Comparison of ENCODE assay signal across 21 cellular contexts in the genomic region with DNA sequence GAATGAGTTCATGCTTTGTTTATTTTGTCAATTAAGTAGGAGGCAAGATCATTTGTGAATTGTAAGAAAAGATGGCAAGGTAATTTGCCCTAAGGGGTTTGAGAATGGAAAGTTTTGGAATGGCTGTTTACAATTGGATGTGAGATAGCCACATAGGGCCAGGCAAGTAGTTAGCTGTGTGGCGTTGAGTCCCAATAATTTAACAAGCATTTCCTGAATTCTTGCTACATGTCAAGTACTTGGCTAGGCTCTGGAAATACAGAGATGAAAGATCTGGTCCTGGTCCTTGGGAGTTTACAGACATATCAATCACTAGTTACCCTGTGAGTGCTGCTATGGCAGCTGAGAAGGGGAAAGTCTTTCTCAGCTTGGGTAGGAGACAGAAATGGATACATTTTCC.
A peak's percentile ranks its signal among the peaks of the same experiment; 100 is the strongest.
DNase-seq lines count a peak whose midpoint lies in the region; ATAC-seq and TF ChIP-seq lines count a peak whose summit lies in the region.
"Had no signal": no experiment of that assay in that cellular context is flagged by ENCODE, and none has a peak within 500 bp of the region (broad histone marks: within the 10 kb centered on the region; RNA-seq: fewer than 3 reads in every experiment).

No MANE protein-coding gene starts in this region.

- 52 to 60% methylated on average over 1 of the region's 1 CpG for WGBS in heart right ventricle, 2 donors
- 14% methylated on average over 1 of the region's 1 CpG for WGBS in mesenchymal stem cell
- 4 to 5% methylated on average over 1 of the region's 1 CpG for WGBS in aorta, 2 donors

- H3K23ac ChIP-seq in mesenchymal stem cell (ENCODE audit: low read length in 2 of 2) = no peak overlapping the region

- no peaks in the 10 kb centered on the region for H3K79me1 ChIP-seq in mesenchymal stem cell (replicated peaks; ENCODE audit: low read length, poor library complexity, severe bottlenecking)

- no peak overlapping the region for H2BK15ac ChIP-seq in mesenchymal stem cell (ENCODE audit: low read depth, poor library complexity, severe bottlenecking)

- H3K4me2 ChIP-seq in mesenchymal stem cell (ENCODE audit: low read length, poor library complexity, severe bottlenecking) = no peak overlapping the region

- H3K18ac ChIP-seq in mesenchymal stem cell (ENCODE audit: low read depth in 1 of 2, low read length in 2 of 2) = no peak overlapping the region

- H3K9me3 ChIP-seq in cardiac muscle cell (ENCODE audit: low read depth) (no peaks in the 10 kb centered on the region), heart right ventricle (no peaks in the 10 kb centered on the region), ascending aorta (no peaks in the 10 kb centered on the region), mesenchymal stem cell (ENCODE audit: control insufficient read depth, low read length) (no peaks in the 10 kb centered on the region), aorta (ENCODE audit: control insufficient read depth, low read length) (no peaks in the 10 kb centered on the region)
- H3K9me3 ChIP-seq: BE2C had no signal

- DNase-seq in cardiac muscle cell (ENCODE audit: low read depth in 1 of 2, low spot score in 1 of 2) (peak; percentile 20 to 59), heart right ventricle (no peak), ascending aorta (ENCODE audit: low spot score in 2 of 2) (no peak), mesenchymal stem cell (peak; percentile 40), aorta (no peak), GM19240 (ENCODE audit: insufficient read length, low spot score) (no peak)
- DNase-seq: BE2C; CD4-positive, CD25-positive, alpha-beta regulatory T cell; COR-L47; DMS 273 treated with DMSO at 0.1 percent for 48 hours; GF-D8; H9; NCI-H1105 treated with DMSO at 0.1 percent for 48 hours; NCI-H1694 treated with DMSO at 0.1 percent for 48 hours; NCI-H510A; NCI-H774; RPMI8226; SHP77 treated with DMSO at 0.1 percent for 48 hours had no signal

- H2AK5ac ChIP-seq in mesenchymal stem cell (ENCODE audit: low read length, severe bottlenecking) = no peak overlapping the region

- H4K8ac ChIP-seq in mesenchymal stem cell (ENCODE audit: low read length) = no peak overlapping the region

- H3K27ac ChIP-seq in cardiac muscle cell = peak overlapping the region; percentile 59
- H3K27ac ChIP-seq in heart right ventricle = no peak overlapping the region
- H3K27ac ChIP-seq in ascending aorta = peak overlapping the region; percentile 68 to 71
- H3K27ac ChIP-seq in mesenchymal stem cell (ENCODE audit: low read length, poor library complexity, severe bottlenecking) = no peak overlapping the region
- H3K27ac ChIP-seq in aorta (ENCODE audit: low read depth in 1 of 2, low read length in 2 of 2) = peak overlapping the region; percentile 22 to 85
- H3K27ac ChIP-seq: 22Rv1 had no signal

- no peak overlapping the region for H3K14ac ChIP-seq in mesenchymal stem cell (ENCODE audit: low read length in 2 of 2)

- H3K4me3 ChIP-seq in cardiac muscle cell = no peak overlapping the region
- no peak overlapping the region for H3K4me3 ChIP-seq in heart right ventricle
- H3K4me3 ChIP-seq in ascending aorta = peak overlapping the region in 1 of 2 donors; percentile 56
- no peak overlapping the region for H3K4me3 ChIP-seq in mesenchymal stem cell (ENCODE audit: insufficient read depth in 1 of 2, low read depth in 1 of 2, low read length in 2 of 2)
- H3K4me3 ChIP-seq in aorta (ENCODE audit: low read length in 2 of 2) = peak overlapping the region in 1 of 2 donors; percentile 72

- H2BK120ac ChIP-seq in mesenchymal stem cell (ENCODE audit: low read depth, low read length) = no peak overlapping the region

- ATAC-seq in heart right ventricle (no peak), aorta (ENCODE audit: low FRiP score) (no peak), GM19463 (IDR thresholded peaks at IDR 0.05; ENCODE audit: unreplicated experiment) (no peak), GM19452 (IDR thresholded peaks at IDR 0.05; ENCODE audit: unreplicated experiment) (no peak)

- H3K4me1 ChIP-seq in cardiac muscle cell (ENCODE audit: low read depth) = peaks cover 8% of the 10 kb centered on the region
- no peaks in the 10 kb centered on the region for H3K4me1 ChIP-seq in heart right ventricle
- peaks cover 0 to 14% of the 10 kb centered on the region in 2 donors for H3K4me1 ChIP-seq in ascending aorta
- H3K4me1 ChIP-seq in mesenchymal stem cell (ENCODE audit: control insufficient read depth, insufficient read depth, low read depth, low read length) = no peaks in the 10 kb centered on the region
- peaks cover 1 to 7% of the 10 kb centered on the region in 2 donors for H3K4me1 ChIP-seq in aorta (ENCODE audit: control insufficient read depth in 1 of 2, insufficient read depth in 2 of 2, low read length in 2 of 2)

- TF ChIP-seq CTCF in cardiac muscle cell (IDR thresholded peaks at IDR 0.05; ENCODE audit: low read depth, low read length) (no peak), heart right ventricle (IDR thresholded peaks at IDR 0.05) (no peak), ascending aorta (IDR thresholded peaks at IDR 0.05) (no peak)

- H3K4ac ChIP-seq in mesenchymal stem cell (ENCODE audit: low read depth in 1 of 2, low read length in 2 of 2) = no peak overlapping the region

- H3K27me3 ChIP-seq in cardiac muscle cell (no peaks in the 10 kb centered on the region), heart right ventricle (no peaks in the 10 kb centered on the region), ascending aorta (no peaks in the 10 kb centered on the region), mesenchymal stem cell (ENCODE audit: control insufficient read depth in 1 of 2, insufficient read depth in 1 of 2, low read length in 2 of 2) (no peaks in the 10 kb centered on the region), aorta (ENCODE audit: control insufficient read depth in 1 of 2, insufficient read depth in 2 of 2, low read length in 1 of 2) (no peaks in the 10 kb centered on the region)
- H3K27me3 ChIP-seq: BE2C had no signal

- no peak overlapping the region for H4K91ac ChIP-seq in mesenchymal stem cell (ENCODE audit: low read length)

- H2AFZ ChIP-seq in mesenchymal stem cell (ENCODE audit: low read depth, low read length) = no peak overlapping the region

- no peak overlapping the region for H3K9ac ChIP-seq in mesenchymal stem cell (ENCODE audit: low read length)

- H3K36me3 ChIP-seq in cardiac muscle cell (no peaks in the 10 kb centered on the region), heart right ventricle (no peaks in the 10 kb centered on the region), ascending aorta (no peaks in the 10 kb centered on the region), mesenchymal stem cell (ENCODE audit: control insufficient read depth in 1 of 2, insufficient read depth in 2 of 2, low read depth in 1 of 2, low read length in 2 of 2) (no peaks in the 10 kb centered on the region), aorta (ENCODE audit: control insufficient read depth in 1 of 2, insufficient read depth in 2 of 2, low read length in 1 of 2) (no peaks in the 10 kb centered on the region)
- H3K36me3 ChIP-seq: BE2C had no signal

- peak overlapping the region in 1 of 2 experiments; percentile 11 for H2BK12ac ChIP-seq in mesenchymal stem cell (ENCODE audit: low read length in 2 of 2)

- intact Hi-C loops in heart right ventricle (cut with DNase I) = no loop called here
- intact Hi-C loops in ascending aorta (cut with DNase I) = no loop called here
- intact Hi-C loops in aorta (cut with DNase I) = no loop called here

- no peak overlapping the region for H2BK5ac ChIP-seq in mesenchymal stem cell (ENCODE audit: low read depth, low read length, poor library complexity, severe bottlenecking)

Comparison
In these comparisons a context has a peak if more than half of its experiments do, and no peak if none do; other contexts are left out.
1. DNase-seq: peak in cardiac muscle cell (2 of 2) and mesenchymal stem cell (single experiment); none in heart right ventricle (0 of 2), ascending aorta (0 of 2), aorta (0 of 2) and GM19240 (single experiment).
2. H3K27ac ChIP-seq: peak in cardiac muscle cell (single experiment), ascending aorta (2 of 2) and aorta (2 of 2); none in heart right ventricle (0 of 10) and mesenchymal stem cell (single experiment).